In the genomic region with DNA sequence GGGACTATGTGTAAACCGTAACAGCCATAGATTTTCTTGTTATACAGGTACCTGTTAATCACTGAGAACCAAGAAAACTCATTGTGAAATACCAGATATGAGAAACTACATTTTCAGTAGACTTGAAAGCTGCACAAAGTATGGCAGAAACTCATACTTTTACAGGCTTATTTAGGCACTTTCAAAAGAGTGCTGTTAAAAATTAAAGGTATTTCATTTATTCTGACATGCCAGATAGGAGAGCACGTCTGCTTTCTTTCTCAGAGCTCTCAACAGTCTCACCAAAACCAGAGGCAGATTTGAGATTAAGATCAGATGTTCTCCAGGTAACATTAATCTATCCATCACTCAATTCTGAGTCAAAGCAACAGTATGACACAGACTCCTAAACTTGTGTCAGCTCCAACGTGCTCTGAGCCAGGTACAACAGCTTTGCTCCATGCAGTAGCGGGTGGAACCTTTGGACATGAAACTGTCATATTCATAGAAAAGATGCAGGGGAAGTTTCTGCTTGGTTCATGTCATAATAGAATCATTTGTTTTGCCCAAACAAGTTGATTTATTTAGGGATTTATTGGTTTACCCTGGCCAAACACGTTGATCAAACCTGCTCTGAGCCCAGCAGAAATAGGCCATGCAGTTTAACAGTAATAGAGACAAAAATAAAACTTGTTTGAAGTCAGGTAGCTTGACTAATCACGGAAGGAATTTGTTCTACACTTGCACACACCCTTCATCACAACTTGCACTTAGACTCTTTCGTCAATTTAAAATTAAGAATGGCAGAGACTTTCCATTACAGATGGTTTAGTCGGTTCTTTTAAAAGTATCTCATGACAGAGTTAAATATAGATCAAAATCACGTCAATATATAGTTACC, we compare ENCODE assay signal across 1 cellular context.
TF ChIP-seq lines count a peak whose summit lies in the region.

No MANE protein-coding gene starts in this region.

TF ChIP-seq in SK-N-SH treated with all-trans-retinoic acid at 6 μM for 48 hours, 23 proteins besides CTCF, POLR2A, EP300 and RAD21 (continued from another document):
- TF ChIP-seq POU6F1 (CRISPR knock-in tag; IDR thresholded peaks at IDR 0.05; ENCODE audit: borderline replicate concordance, low read depth) (no peak), ESRRG (CRISPR knock-in tag; IDR thresholded peaks at IDR 0.05) (no peak), ZFP30 (CRISPR knock-in tag; IDR thresholded peaks at IDR 0.05) (no peak), SNAI2 (CRISPR knock-in tag; IDR thresholded peaks at IDR 0.05) (no peak)
